Comparison of ENCODE assay signal across 8 cellular contexts in the genomic region with DNA sequence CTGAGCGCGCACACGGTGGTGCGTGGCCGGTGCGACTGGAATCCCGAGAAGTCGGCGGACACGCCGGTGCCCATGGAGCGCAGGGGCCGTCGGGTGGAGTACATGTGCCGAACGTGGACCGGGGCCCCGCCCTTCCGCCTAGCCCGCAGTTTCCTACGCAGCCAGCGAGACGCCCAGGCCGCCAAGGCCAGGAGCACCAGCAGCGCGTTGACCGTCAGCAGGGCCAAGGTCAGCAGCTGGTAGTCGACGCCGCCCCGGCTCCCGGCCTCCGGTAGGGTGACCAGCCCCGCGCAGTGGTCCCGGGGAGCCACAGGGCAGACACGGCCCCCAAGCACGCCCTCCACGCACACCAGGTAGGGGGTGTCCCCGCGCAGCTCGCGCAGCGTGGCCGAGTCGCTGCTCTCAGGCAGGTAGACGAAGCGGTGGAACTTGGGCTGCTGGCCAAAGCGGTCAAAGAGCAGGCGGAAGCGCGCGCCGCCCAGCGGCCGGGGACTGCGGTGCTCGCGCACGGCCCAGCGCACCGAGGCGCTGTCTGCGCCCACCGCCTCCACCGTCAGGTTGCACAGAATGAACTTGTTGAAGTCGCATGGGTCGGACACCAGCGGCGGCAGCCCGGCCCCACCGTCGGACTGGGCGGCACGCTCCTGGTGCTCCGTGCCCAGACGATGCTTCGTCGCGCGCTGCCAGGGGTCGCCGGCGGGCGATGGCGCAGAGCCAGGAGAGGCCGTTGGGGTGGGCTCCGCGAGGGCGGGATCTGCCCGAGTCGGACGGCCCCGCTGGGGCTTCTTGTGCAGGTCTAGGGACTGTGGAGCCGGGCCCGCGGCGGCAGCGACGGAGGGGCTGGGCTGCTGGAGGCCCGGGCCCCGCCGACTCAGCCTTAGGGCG. TPM values are rescaled to one million over a fixed set of nuclear protein-coding genes. Genes with fewer than 3 reads are reported as not detected.
A peak's percentile ranks its signal among the peaks of the same experiment; 100 is the strongest.
DNase-seq lines count a peak whose midpoint lies in the region; ATAC-seq and TF ChIP-seq lines count a peak whose summit lies in the region.

No MANE protein-coding gene starts in this region.

- H3K36me3 ChIP-seq in left lung, result no peaks in the 10 kb centered on the region

- no peaks in the 10 kb centered on the region for H3K36me3 Mint-ChIP-seq in dendritic cell treated with granulocyte-macrophage colony-stimulating factor and Interleukin-4, amounts not matched to agents 40 ng/mL and 50 ng/mL, for 4 days (ENCODE audit: low read depth)
- H3K36me3 Mint-ChIP-seq in stimulated activated memory B cell treated with anti-CD40 and anti-IgM and Interleukin-4, amounts not matched to agents 10 μg/mL and 1 μg/mL and 100 μg/mL, for 72 hours, result no peaks in the 10 kb centered on the region

- peak overlapping the region; percentile 40 to 43 for H3K4me3 ChIP-seq in left lung

- no peaks in the 10 kb centered on the region for H3K9me3 Mint-ChIP-seq in dendritic cell treated with granulocyte-macrophage colony-stimulating factor and Interleukin-4, amounts not matched to agents 40 ng/mL and 50 ng/mL, for 4 days
- H3K9me3 Mint-ChIP-seq in stimulated activated memory B cell treated with anti-CD40 and anti-IgM and Interleukin-4, amounts not matched to agents 10 μg/mL and 1 μg/mL and 100 μg/mL, for 72 hours, result no peaks in the 10 kb centered on the region

- DNase-seq in 8988T (peak; percentile 89), NCI-H748 treated with DMSO at 0.1 percent for 48 hours (lab: John Stamatoyannopoulos, UW) (peak; percentile 74), left lung (peak; percentile 75 to 91)

- peaks cover 33% of the 10 kb centered on the region for H3K4me1 Mint-ChIP-seq in dendritic cell treated with granulocyte-macrophage colony-stimulating factor and Interleukin-4, amounts not matched to agents 40 ng/mL and 50 ng/mL, for 4 days (ENCODE audit: low read depth)
- peaks cover 15% of the 10 kb centered on the region for H3K4me1 Mint-ChIP-seq in stimulated activated memory B cell treated with anti-CD40 and anti-IgM and Interleukin-4, amounts not matched to agents 10 μg/mL and 1 μg/mL and 100 μg/mL, for 72 hours

- no peak overlapping the region for H3K27ac ChIP-seq in left lung

- H3K27ac Mint-ChIP-seq in dendritic cell treated with granulocyte-macrophage colony-stimulating factor and Interleukin-4, amounts not matched to agents 40 ng/mL and 50 ng/mL, for 4 days, result peak overlapping the region; percentile 55
- no peak overlapping the region for H3K27ac Mint-ChIP-seq in stimulated activated memory B cell treated with anti-CD40 and anti-IgM and Interleukin-4, amounts not matched to agents 10 μg/mL and 1 μg/mL and 100 μg/mL, for 72 hours

- TF ChIP-seq CTCF in GM12872 (IDR thresholded peaks at IDR 0.05; ENCODE audit: insufficient read depth, low read depth, low read length) (peak; percentile 28; the same call in 1 of the 3 replicates), left lung (IDR thresholded peaks at IDR 0.05) (peak; percentile 40 to 58)

- no peaks in the 10 kb centered on the region for H3K9me3 ChIP-seq in left lung

- intact Hi-C loops in dendritic cell treated with granulocyte-macrophage colony-stimulating factor and Interleukin-4, amounts not matched to agents 40 ng/mL and 50 ng/mL, for 4 days (cut with micrococcal nuclease), result no loop called here
- intact Hi-C loops in left lung (cut with DNase I), result loop anchor here in 1 of 2 donors (10.0 kb wide), 1 partner anchor 149 kb away; no protein-coding TSS in a partner anchor

- peak overlapping the region; percentile 70 for H3K4me3 Mint-ChIP-seq in dendritic cell treated with granulocyte-macrophage colony-stimulating factor and Interleukin-4, amounts not matched to agents 40 ng/mL and 50 ng/mL, for 4 days
- H3K4me3 Mint-ChIP-seq in stimulated activated memory B cell treated with anti-CD40 and anti-IgM and Interleukin-4, amounts not matched to agents 10 μg/mL and 1 μg/mL and 100 μg/mL, for 72 hours, result peak overlapping the region; percentile 37

- ATAC-seq in left lung, result peak; percentile 77
- no peak for ATAC-seq in stimulated activated memory B cell treated with anti-CD40 and anti-IgM and Interleukin-4, amounts not matched to agents 10 μg/mL and 1 μg/mL and 100 μg/mL, for 72 hours
- ATAC-seq in HG02623 (IDR thresholded peaks at IDR 0.05; ENCODE audit: unreplicated experiment), result no peak
- no peak for ATAC-seq in HG03039 (IDR thresholded peaks at IDR 0.05; ENCODE audit: unreplicated experiment)

- peaks cover 17 to 66% of the 10 kb centered on the region in 2 donors for H3K27me3 ChIP-seq in left lung

- H3K27me3 Mint-ChIP-seq in dendritic cell treated with granulocyte-macrophage colony-stimulating factor and Interleukin-4, amounts not matched to agents 40 ng/mL and 50 ng/mL, for 4 days, result peaks cover 89% of the 10 kb centered on the region
- peaks cover 83% of the 10 kb centered on the region for H3K27me3 Mint-ChIP-seq in stimulated activated memory B cell treated with anti-CD40 and anti-IgM and Interleukin-4, amounts not matched to agents 10 μg/mL and 1 μg/mL and 100 μg/mL, for 72 hours

- peaks cover 32 to 41% of the 10 kb centered on the region in 2 donors for H3K4me1 ChIP-seq in left lung

RNA-seq across cellular contexts. Expression of gene TRIL, which starts 2.2 kb away (rescaled TPM):
- 1 to 10 TPM; 2.9 to 6.9 TPM for total RNA-seq in left lung
